Comparison of ENCODE assay signal across 19 cellular contexts in genomic region chr14:78240567-78240966, GRCh38.
DNase-seq lines count a peak whose midpoint lies in the region; TF ChIP-seq lines count a peak whose summit lies in the region.
"Had no signal": no experiment of that assay in that cellular context is flagged by ENCODE, and none has a peak within 500 bp of the region (broad histone marks: within the 10 kb centered on the region; RNA-seq: fewer than 3 reads in every experiment).

No MANE protein-coding gene starts in this region.

- peak overlapping the region; percentile 77 for H3K27ac ChIP-seq in VCaP
- H3K27ac ChIP-seq: BLaER1 treated with 17β-estradiol and CSF1 and Interleukin-3, amounts not matched to agents 10 nM and 100 nM; KMS-11; Peyer's patch had no signal

- H3K9me3 Mint-ChIP-seq in immature natural killer cell: no peaks in the 10 kb centered on the region
- H3K9me3 Mint-ChIP-seq: CD4-positive, alpha-beta memory T cell; T-cell; T-helper 2 cell treated with Interferon-gamma antibody and Interleukin-4, amounts not matched to agents 5 μg/mL and 100 μg/mL, for 36 hours had no signal

- no peak overlapping the region for H3K27ac Mint-ChIP-seq in immature natural killer cell
- H3K27ac Mint-ChIP-seq: CD4-positive, alpha-beta memory T cell; T-cell; T-helper 2 cell treated with Interferon-gamma antibody and Interleukin-4, amounts not matched to agents 5 μg/mL and 100 μg/mL, for 36 hours had no signal

- TF ChIP-seq CTCF in VCaP (conservative IDR thresholded peaks at IDR 0.05): no peak

- no peaks in the 10 kb centered on the region for H3K36me3 Mint-ChIP-seq in immature natural killer cell
- H3K36me3 Mint-ChIP-seq: CD4-positive, alpha-beta memory T cell; T-cell had no signal

- H3K27me3 Mint-ChIP-seq in immature natural killer cell (ENCODE audit: low read depth in 3 of 3): peaks cover 0 to 4% (median 2%) of the 10 kb centered on the region in 3 donors
- H3K27me3 Mint-ChIP-seq: T-cell had no signal

- DNase-seq in COR-L47 (lab: John Stamatoyannopoulos, UW) (peak; percentile 43), DMS153 (lab: John Stamatoyannopoulos, UW) (peak; percentile 51), NCI-H2081 treated with DMSO at 0.1 percent for 48 hours (lab: John Stamatoyannopoulos, UW) (peak; percentile 3), HT-29 (ENCODE audit: low spot score) (no peak), AG20443 (ENCODE audit: low spot score) (no peak), immature natural killer cell (no peak)
- DNase-seq: CD4-positive, alpha-beta memory T cell; GF-D8; IMR-90; NCI-H1436 treated with DMSO at 0.1 percent for 48 hours; NCI-H2029 treated with DMSO at 0.1 percent for 48 hours; NCI-H226; NCI-H774; Peyer's patch; T-cell had no signal

- no peaks in the 10 kb centered on the region for H3K4me1 Mint-ChIP-seq in immature natural killer cell
- H3K4me1 Mint-ChIP-seq: CD4-positive, alpha-beta memory T cell; T-cell had no signal

- H3K4me3 Mint-ChIP-seq in immature natural killer cell: no peak overlapping the region
- H3K4me3 Mint-ChIP-seq: CD4-positive, alpha-beta memory T cell; T-cell; T-helper 2 cell treated with Interferon-gamma antibody and Interleukin-4, amounts not matched to agents 5 μg/mL and 100 μg/mL, for 36 hours had no signal

Comparison
In these comparisons a context has a peak if more than half of its experiments do, and no peak if none do; other contexts are left out.
1. DNase-seq: peak in COR-L47 (single experiment), DMS153 (single experiment) and NCI-H2081 treated with DMSO at 0.1 percent for 48 hours (single experiment); none in HT-29 (single experiment), AG20443 (single experiment) and immature natural killer cell (0 of 3).